ENCODE assay signal across 8 cellular contexts in genomic region chr19:39401549-39402416, GRCh38. TPM values are rescaled to one million over a fixed set of nuclear protein-coding genes. Genes with fewer than 3 reads are reported as not detected.
DNase-seq lines count a peak whose midpoint lies in the region; ATAC-seq and TF ChIP-seq lines count a peak whose summit lies in the region.

No MANE protein-coding gene starts in this region.

- intact Hi-C loops in esophagus squamous epithelium (cut with DNase I) = no loop called here

- TF ChIP-seq POLR2A in esophagus squamous epithelium (IDR thresholded peaks at IDR 0.05) = peak in 1 of 4 donors; percentile 71

- TF ChIP-seq CTCF in esophagus squamous epithelium (IDR thresholded peaks at IDR 0.05) = no peak
- TF ChIP-seq CTCF in neutrophil (IDR thresholded peaks at IDR 0.05) = no peak

- H3K27me3 ChIP-seq in esophagus squamous epithelium (no peaks in the 10 kb centered on the region), neutrophil (no peaks in the 10 kb centered on the region), thymus (ENCODE audit: control insufficient read depth, insufficient read depth) (no peaks in the 10 kb centered on the region)

- 31 to 33% methylated on average over 3 to 16 of the region's 27 CpGs for WGBS in esophagus squamous epithelium, 2 donors
- WGBS in thymus = 46% methylated on average over 27 of the region's 27 CpGs

- ATAC-seq in GM19025 (IDR thresholded peaks at IDR 0.05; ENCODE audit: low read depth, unreplicated experiment) = peak; percentile 24
- ATAC-seq in HG02763 (IDR thresholded peaks at IDR 0.05; ENCODE audit: unreplicated experiment) = no peak

- H3K4me1 ChIP-seq in esophagus squamous epithelium (peaks cover 61 to 94% (median 68%) of the 10 kb centered on the region in 3 donors), neutrophil (ENCODE audit: control insufficient read depth in 1 of 2, insufficient read depth in 1 of 2, low read depth in 1 of 2, low read length in 1 of 2) (peaks cover 77 to 79% of the 10 kb centered on the region in 2 experiments), thymus (ENCODE audit: control insufficient read depth, insufficient read depth, low read length) (peaks cover 54% of the 10 kb centered on the region)

- peak; percentile 51 for DNase-seq in NCI-H226
- DNase-seq in activated T-cell treated with anti-CD3 and anti-CD28 coated beads for 1 hour (ENCODE audit: low read depth) = peak; percentile 70
- no peak for DNase-seq in esophagus squamous epithelium (lab: John Stamatoyannopoulos, UW)
- DNase-seq in amniotic stem cell (lab: John Stamatoyannopoulos, UW) = no peak

- peaks cover 0 to 7% (median 0%) of the 10 kb centered on the region in 3 donors for H3K36me3 ChIP-seq in esophagus squamous epithelium
- H3K36me3 ChIP-seq in neutrophil = peaks cover 10% of the 10 kb centered on the region
- H3K36me3 ChIP-seq in thymus (ENCODE audit: control insufficient read depth, insufficient read depth) = peaks cover 12% of the 10 kb centered on the region

- H3K4me3 ChIP-seq in esophagus squamous epithelium = peak overlapping the region; percentile 35 to 73 (median 58)
- H3K4me3 ChIP-seq in neutrophil (ENCODE audit: low read depth in 1 of 2, low read length in 1 of 2) = peak overlapping the region; percentile 98 to 100
- peak overlapping the region; percentile 58 for H3K4me3 ChIP-seq in thymus (ENCODE audit: low read length)

- H3K27ac ChIP-seq in esophagus squamous epithelium (peak overlapping the region; percentile 98 to 99 (median 99)), neutrophil (peak overlapping the region; percentile 100), thymus (ENCODE audit: low read depth) (peak overlapping the region; percentile 94)

- no peaks in the 10 kb centered on the region for H3K9me3 ChIP-seq in esophagus squamous epithelium
- no peaks in the 10 kb centered on the region for H3K9me3 ChIP-seq in neutrophil
- no peaks in the 10 kb centered on the region for H3K9me3 ChIP-seq in thymus (ENCODE audit: control insufficient read depth)

RNA-seq across cellular contexts. Expression of gene ZFP36, which starts 4.9 kb away (rescaled TPM):
- total RNA-seq in esophagus squamous epithelium = 100 to 1,000 TPM in 3 of 4 donors, 10 to 100 TPM in 1; 72.1 to 230 (median 121) TPM
- 250 TPM for polyA plus RNA-seq in thymus

RNA-seq across cellular contexts. Expression of gene MED29, which starts 10.6 kb away (rescaled TPM):
- 10 to 100 TPM; 11.8 to 20.1 (median 16.5) TPM for total RNA-seq in esophagus squamous epithelium
- 27.8 TPM for polyA plus RNA-seq in thymus

RNA-seq across cellular contexts. Expression of gene PLEKHG2, which starts 10.7 kb away (rescaled TPM):
- 1 to 10 TPM; 4.8 to 9.3 (median 7.6) TPM for total RNA-seq in esophagus squamous epithelium
- polyA plus RNA-seq in thymus = 30.8 TPM

RNA-seq across cellular contexts. Expression of gene PAF1, which starts 10.9 kb away (rescaled TPM):
- 10 to 100 TPM; 35.4 to 53.6 (median 38.1) TPM for total RNA-seq in esophagus squamous epithelium
- polyA plus RNA-seq in thymus = 40.1 TPM

RNA-seq across cellular contexts. Expression of gene RPS16, which starts 34.0 kb away (rescaled TPM):
- 1,000 to 10,000 TPM in 3 of 4 donors, 100 to 1,000 TPM in 1; 509 to 2,477 (median 1,257) TPM for total RNA-seq in esophagus squamous epithelium
- 3,143 TPM for polyA plus RNA-seq in thymus

Comparison
In these comparisons a context has a peak if more than half of its experiments do, and no peak if none do; other contexts are left out.
1. DNase-seq: peak in NCI-H226 (single experiment) and activated T-cell treated with anti-CD3 and anti-CD28 coated beads for 1 hour (single experiment); none in esophagus squamous epithelium (single experiment) and amniotic stem cell (single experiment).
2. Peak in every context shown above with its lines, with median percentiles within 50 percentile points of each other: H3K27ac ChIP-seq and H3K4me3 ChIP-seq.